ENCODE assay signal across 8 cellular contexts in genomic region chr19:18388328-18389094, GRCh38.
DNase-seq lines count a peak whose midpoint lies in the region; ATAC-seq and TF ChIP-seq lines count a peak whose summit lies in the region.

No MANE protein-coding gene starts in this region.

- H3K27me3 ChIP-seq in mucosa of stomach (ENCODE audit: control insufficient read depth, insufficient read depth, low read length): no peaks in the 10 kb centered on the region

- H3K4me3 ChIP-seq in AG10803 (ENCODE audit: low read length) (peak overlapping the region; percentile 91), mucosa of stomach (ENCODE audit: low read length) (no peak overlapping the region)

- DNase-seq in AG10803 (ENCODE audit: low read depth) (peak; percentile 48), NCI-H748 treated with DMSO at 0.1 percent for 48 hours (lab: John Stamatoyannopoulos, UW) (peak; percentile 25), epithelial cell of prostate (ENCODE audit: low read depth, low spot score) (no peak)
- DNase-seq in activated CD8-positive, alpha-beta memory T cell treated with anti-CD3 and anti-CD28 coated beads, Interleukin-2, amount 50 U/mL, for 1 hour (ENCODE audit: extremely low read depth): peak; percentile 8
- peak; percentile 55 to 60 for DNase-seq in stimulated activated CD8-positive, alpha-beta memory T cell treated with anti-CD3 and anti-CD28 coated beads, Interleukin-7, amount 100 ng/mL, for 1 hour (ENCODE audit: low read depth in 2 of 2)

- H3K4me1 ChIP-seq in mucosa of stomach (ENCODE audit: control insufficient read depth, insufficient read depth, low read length): peaks cover 52% of the 10 kb centered on the region

- no peaks in the 10 kb centered on the region for H3K9me3 ChIP-seq in mucosa of stomach (ENCODE audit: control insufficient read depth, low read length)

- no peaks in the 10 kb centered on the region for H3K36me3 ChIP-seq in mucosa of stomach (ENCODE audit: control insufficient read depth, insufficient read depth, low read length)

- peak; percentile 64 for TF ChIP-seq CTCF in AG10803 (conservative IDR thresholded peaks at IDR 0.05; ENCODE audit: low read length)

- ATAC-seq in GM18873 (IDR thresholded peaks at IDR 0.05; ENCODE audit: low FRiP score, unreplicated experiment) (peak; percentile 46), HG03378 (IDR thresholded peaks at IDR 0.05; ENCODE audit: unreplicated experiment) (peak; percentile 58)

- peak overlapping the region; percentile 83 for H3K9ac ChIP-seq in mucosa of stomach (ENCODE audit: low read length)

- H3K27ac ChIP-seq in epithelial cell of prostate: peak overlapping the region; percentile 85
